ENCODE assay signal across 9 cellular contexts in the genomic region with DNA sequence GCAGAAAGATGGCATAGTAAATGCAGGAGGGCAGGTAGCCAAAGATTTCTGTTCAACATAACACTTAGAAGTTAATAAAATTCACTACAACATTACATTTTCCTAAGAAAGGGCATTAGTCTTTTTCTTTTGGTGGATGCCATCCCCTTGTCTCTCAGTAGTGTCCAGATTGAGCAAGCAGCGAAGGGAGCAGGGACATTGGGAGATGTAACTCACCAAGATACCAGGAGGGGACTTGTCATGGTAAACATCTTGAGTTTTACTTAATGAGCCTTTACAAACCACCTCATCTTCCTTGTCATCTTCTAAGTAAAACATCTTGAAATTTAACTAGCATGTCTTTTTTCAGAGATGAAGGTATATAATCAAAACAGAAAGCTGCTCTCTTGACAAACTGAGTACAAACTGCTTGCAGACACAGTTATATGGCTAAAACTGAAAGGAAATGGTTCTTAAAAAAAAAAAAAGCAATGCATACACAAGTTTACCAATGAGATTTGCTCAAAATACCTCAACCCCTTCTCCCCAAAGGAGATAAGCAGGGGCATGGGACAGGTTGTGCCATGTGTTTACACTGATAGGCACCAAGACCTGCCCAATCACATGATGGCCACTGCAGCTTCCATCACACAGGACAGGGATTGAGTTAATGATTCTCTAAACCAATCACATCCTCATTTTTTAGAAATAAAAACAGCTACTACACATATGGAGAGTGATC. TPM values are rescaled to one million over a fixed set of nuclear protein-coding genes. Genes with fewer than 3 reads are reported as not detected.
DNase-seq lines count a peak whose midpoint lies in the region; ATAC-seq and TF ChIP-seq lines count a peak whose summit lies in the region.
"Had no signal": no experiment of that assay in that cellular context is flagged by ENCODE, and none has a peak within 500 bp of the region (broad histone marks: within the 10 kb centered on the region; RNA-seq: fewer than 3 reads in every experiment).

No MANE protein-coding gene starts in this region.

- H3K9me3 ChIP-seq in heart left ventricle: no peaks in the 10 kb centered on the region
- H3K9me3 ChIP-seq in uterus: no peaks in the 10 kb centered on the region
- H3K9me3 ChIP-seq in testis: no peaks in the 10 kb centered on the region

- peaks cover 5% of the 10 kb centered on the region for H3K36me3 Mint-ChIP-seq in activated naive CD8-positive, alpha-beta T cell
- H3K36me3 Mint-ChIP-seq in memory B cell: peaks cover 2% of the 10 kb centered on the region

- no peak for TF ChIP-seq POLR2A in heart left ventricle (IDR thresholded peaks at IDR 0.05)
- no peak for TF ChIP-seq POLR2A in uterus (IDR thresholded peaks at IDR 0.05)
- no peak for TF ChIP-seq POLR2A in testis (IDR thresholded peaks at IDR 0.05)

- DNase-seq in heart left ventricle (no peak), Right ventricle myocardium inferior (ENCODE audit: missing footprints) (no peak), memory B cell (ENCODE audit: low spot score in 2 of 2) (no peak), uterus (no peak), ecto neural progenitor cell (ENCODE audit: low spot score) (no peak), testis (no peak)
- DNase-seq: kidney glomerular epithelial cell had no signal

- no peaks in the 10 kb centered on the region for H3K9me3 Mint-ChIP-seq in activated naive CD8-positive, alpha-beta T cell (ENCODE audit: low read depth)
- no peaks in the 10 kb centered on the region for H3K9me3 Mint-ChIP-seq in memory B cell

- H3K4me3 ChIP-seq in heart left ventricle (peak overlapping the region in 4 of 12 donors; percentile 3 to 47 (median 24)), uterus (no peak overlapping the region), testis (no peak overlapping the region)

- no peaks in the 10 kb centered on the region for H3K27me3 ChIP-seq in heart left ventricle
- no peaks in the 10 kb centered on the region for H3K27me3 ChIP-seq in uterus
- no peaks in the 10 kb centered on the region for H3K27me3 ChIP-seq in testis

- 81 to 91% (median 84%) methylated on average over 1 of the region's 1 CpG for WGBS in heart left ventricle, 4 donors
- 55 to 68% methylated on average over 1 of the region's 1 CpG for WGBS in testis, 2 donors

- peak in 2 of 4 donors; percentile 37 to 60 for ATAC-seq in heart left ventricle
- ATAC-seq in Right ventricle myocardium inferior: no peak
- no peak for ATAC-seq in memory B cell (ENCODE audit: low read depth)
- no peak for ATAC-seq in GM19324 (IDR thresholded peaks at IDR 0.05; ENCODE audit: low FRiP score, unreplicated experiment)

- no peaks in the 10 kb centered on the region for H3K27me3 Mint-ChIP-seq in activated naive CD8-positive, alpha-beta T cell
- no peaks in the 10 kb centered on the region for H3K27me3 Mint-ChIP-seq in memory B cell

- H3K4me1 ChIP-seq in heart left ventricle (peaks cover 6 to 77% (median 42%) of the 10 kb centered on the region in 12 donors), uterus (peaks cover 8 to 11% of the 10 kb centered on the region in 2 donors), testis (peaks cover 56% of the 10 kb centered on the region)

- H3K36me3 ChIP-seq in heart left ventricle (no peaks in the 10 kb centered on the region), uterus (no peaks in the 10 kb centered on the region), testis (ENCODE audit: low read depth, missing control alignments) (no peaks in the 10 kb centered on the region)

- H3K4me3 Mint-ChIP-seq in activated naive CD8-positive, alpha-beta T cell: peak overlapping the region; percentile 90
- H3K4me3 Mint-ChIP-seq in memory B cell: peak overlapping the region; percentile 72

- intact Hi-C loops in heart left ventricle (cut with DNase I): loop anchor here in 5 of 10 donors (2.0 to 10.0 kb wide), 5 partner anchors 35 to 50 kb away; no protein-coding TSS in a partner anchor
- intact Hi-C loops in Right ventricle myocardium inferior (cut with DNase I): loop anchor here (5.0 kb wide), 1 partner anchor 50 kb away; no protein-coding TSS in a partner anchor
- intact Hi-C loops in uterus (cut with DNase I; ENCODE audit: low total_unique reads): no loop called here
- intact Hi-C loops in testis (cut with DNase I; ENCODE audit: low total_unique reads): no loop called here

- H3K27ac ChIP-seq in heart left ventricle (peak overlapping the region in 7 of 12 donors; percentile 4 to 90 (median 39)), uterus (peak overlapping the region; percentile 74 to 93), testis (peak overlapping the region in 1 of 2 donors; percentile 86)

- H3K4me1 Mint-ChIP-seq in activated naive CD8-positive, alpha-beta T cell (ENCODE audit: low read depth): peaks cover 79% of the 10 kb centered on the region
- peaks cover 45% of the 10 kb centered on the region for H3K4me1 Mint-ChIP-seq in memory B cell

- peak overlapping the region; percentile 97 for H3K27ac Mint-ChIP-seq in activated naive CD8-positive, alpha-beta T cell
- peak overlapping the region; percentile 92 for H3K27ac Mint-ChIP-seq in memory B cell

- TF ChIP-seq CTCF in heart left ventricle (IDR thresholded peaks at IDR 0.05) (no peak), uterus (IDR thresholded peaks at IDR 0.05) (no peak), testis (IDR thresholded peaks at IDR 0.05) (no peak)

RNA-seq across cellular contexts. Expression of gene LPIN2, which starts 30.3 kb away (rescaled TPM):
- total RNA-seq in heart left ventricle (10 to 100 TPM in 6 of 9 donors, 1 to 10 TPM in 3; 6.1 to 21.6 (median 10.9) TPM), Right ventricle myocardium inferior (9.9 TPM), uterus (10 to 100 TPM in 3 of 4 donors, 1 to 10 TPM in 1; 7.4 to 53.0 (median 29.5) TPM), testis (100 to 1,000 TPM; 109 to 141 TPM)
- polyA plus RNA-seq in heart left ventricle (10 to 100 TPM in 1 of 2 donors, 1 to 10 TPM in 1; 1.9 to 12.8 TPM), testis (ENCODE audit: insufficient read depth, low read depth, low replicate concordance) (56.0 TPM)
